11 cellular contexts compared by ENCODE assay signal in the genomic region with DNA sequence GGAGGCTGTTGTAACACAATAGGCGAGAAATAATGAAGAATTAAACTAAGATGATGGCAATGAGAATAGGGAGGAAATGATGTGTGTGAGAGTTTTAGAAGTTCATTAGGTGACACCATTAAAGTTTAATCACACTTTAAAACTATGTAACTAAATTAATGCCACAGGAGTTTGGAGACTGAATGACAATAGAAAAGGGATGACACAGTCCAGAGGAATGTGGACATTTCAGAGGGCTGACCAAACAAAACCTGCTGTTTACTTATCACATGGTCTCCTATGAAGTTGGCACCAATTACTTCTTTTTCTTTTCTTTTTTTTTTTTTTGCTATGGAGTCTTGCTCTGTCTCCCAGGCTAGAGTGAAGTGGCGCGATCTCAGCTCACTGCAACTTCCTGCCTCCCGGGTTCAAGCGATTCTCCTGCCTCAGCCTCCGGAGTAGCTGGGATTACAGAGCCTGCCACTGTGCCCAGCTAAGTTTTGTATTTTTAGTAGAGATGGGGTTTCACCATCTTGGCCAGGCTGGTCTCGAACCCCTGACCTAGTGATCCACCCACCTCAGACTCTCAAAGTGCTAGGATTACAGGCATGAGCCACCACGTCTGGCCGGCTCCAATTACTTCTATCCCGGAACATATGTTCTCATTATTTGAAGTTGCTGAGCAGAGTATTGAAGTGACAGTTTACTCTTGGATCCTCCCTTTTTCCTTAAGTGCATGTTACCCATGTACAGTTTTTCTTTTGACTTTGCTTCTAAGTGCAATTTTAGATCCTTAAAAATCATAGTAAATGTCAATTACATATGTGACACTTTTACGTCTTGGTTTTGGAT. TPM values are rescaled to one million over a fixed set of nuclear protein-coding genes. Genes with fewer than 3 reads are reported as not detected.
DNase-seq lines count a peak whose midpoint lies in the region; ATAC-seq, FAIRE-seq and TF ChIP-seq lines count a peak whose summit lies in the region.
"Had no signal": no experiment of that assay in that cellular context is flagged by ENCODE, and none has a peak within 500 bp of the region (broad histone marks: within the 10 kb centered on the region; RNA-seq: fewer than 3 reads in every experiment).

No MANE protein-coding gene starts in this region.

- H3K27me3 ChIP-seq in right lobe of liver = no peaks in the 10 kb centered on the region

- in situ Hi-C loops in astrocyte of the spinal cord (cut with HindIII; ENCODE audit: low sequenced_read_pairs) = no loop called here
- in situ Hi-C loops in KBM-7 (cut with MboI; ENCODE audit: low pct_unique_long_range_greater_than_20kb, low sequenced_read_pairs) = no loop called here

- POLR2A ChIA-PET in AG04449 (lab: Yijun Ruan, JAX) = no interaction called here

- peak; percentile 16 for DNase-seq in AG04449 (ENCODE audit: low read depth, low spot score)
- peak; percentile 52 for DNase-seq in HTR-8/SVneo (ENCODE audit: insufficient read length, low spot score)
- DNase-seq in astrocyte of the spinal cord (ENCODE audit: low read depth, low spot score) = peak; percentile 78
- DNase-seq in right lobe of liver = no peak
- DNase-seq in KBM-7 = no peak
- no peak for DNase-seq in Ammon's horn (ENCODE audit: low spot score)
- DNase-seq: activated CD4-positive, alpha-beta memory T cell treated with anti-CD3 and anti-CD28 coated beads, Interleukin-2, amount 10 ng/mL, durations not matched to agents 7 days and 5 days; CD4-positive, alpha-beta memory T cell; NCI-H748 treated with DMSO at 0.1 percent for 48 hours had no signal

- H3K4me1 Mint-ChIP-seq in stimulated activated memory B cell treated with anti-CD40 and anti-IgM and Interleukin-4, amounts not matched to agents 10 μg/mL and 1 μg/mL and 100 μg/mL, for 72 hours = peaks cover 59% of the 10 kb centered on the region

- TF ChIP-seq POLR2A in right lobe of liver (IDR thresholded peaks at IDR 0.05) = no peak

- H3K27me3 Mint-ChIP-seq in stimulated activated memory B cell treated with anti-CD40 and anti-IgM and Interleukin-4, amounts not matched to agents 10 μg/mL and 1 μg/mL and 100 μg/mL, for 72 hours = no peaks in the 10 kb centered on the region
- H3K27me3 Mint-ChIP-seq: activated CD4-positive, alpha-beta memory T cell treated with anti-CD3 and anti-CD28 coated beads, Interleukin-2, amount 10 ng/mL, durations not matched to agents 7 days and 5 days; CD4-positive, alpha-beta memory T cell had no signal

- H3K36me3 ChIP-seq in right lobe of liver = no peaks in the 10 kb centered on the region

- FAIRE-seq in HTR-8/SVneo (lab: Jason Lieb, UNC) = no peak

- no peaks in the 10 kb centered on the region for H3K9me3 Mint-ChIP-seq in stimulated activated memory B cell treated with anti-CD40 and anti-IgM and Interleukin-4, amounts not matched to agents 10 μg/mL and 1 μg/mL and 100 μg/mL, for 72 hours
- H3K9me3 Mint-ChIP-seq: activated CD4-positive, alpha-beta memory T cell treated with anti-CD3 and anti-CD28 coated beads, Interleukin-2, amount 10 ng/mL, durations not matched to agents 7 days and 5 days; CD4-positive, alpha-beta memory T cell had no signal

- TF ChIP-seq CTCF in AG04449 (IDR thresholded peaks at IDR 0.05; ENCODE audit: insufficient read depth, low read length, missing control alignments) = no peak
- no peak for TF ChIP-seq CTCF in astrocyte of the spinal cord (IDR thresholded peaks at IDR 0.05; ENCODE audit: low read depth, low read length)
- TF ChIP-seq CTCF in right lobe of liver (IDR thresholded peaks at IDR 0.05) = no peak

- H3K27ac ChIP-seq in right lobe of liver = no peak overlapping the region

- peak; percentile 16 to 52 (median 39) for ATAC-seq in right lobe of liver
- no peak for ATAC-seq in GM18870 (IDR thresholded peaks at IDR 0.05; ENCODE audit: unreplicated experiment)
- ATAC-seq in stimulated activated memory B cell treated with anti-CD40 and anti-IgM and Interleukin-4, amounts not matched to agents 10 μg/mL and 1 μg/mL and 100 μg/mL, for 72 hours = no peak

- H3K4me3 ChIP-seq in AG04449 (ENCODE audit: low read depth, low read length) (peak overlapping the region; percentile 12; the same call in 1 of the 2 replicates), astrocyte of the spinal cord (ENCODE audit: low read depth, low read length) (no peak overlapping the region), right lobe of liver (no peak overlapping the region)

- H3K36me3 Mint-ChIP-seq in stimulated activated memory B cell treated with anti-CD40 and anti-IgM and Interleukin-4, amounts not matched to agents 10 μg/mL and 1 μg/mL and 100 μg/mL, for 72 hours = peaks cover 20% of the 10 kb centered on the region

- intact Hi-C loops in right lobe of liver (cut with DNase I) = no loop called here

- H3K4me3 Mint-ChIP-seq in stimulated activated memory B cell treated with anti-CD40 and anti-IgM and Interleukin-4, amounts not matched to agents 10 μg/mL and 1 μg/mL and 100 μg/mL, for 72 hours = no peak overlapping the region
- H3K4me3 Mint-ChIP-seq: activated CD4-positive, alpha-beta memory T cell treated with anti-CD3 and anti-CD28 coated beads, Interleukin-2, amount 10 ng/mL, durations not matched to agents 7 days and 5 days had no signal

- WGBS in right lobe of liver (ENCODE audit: insufficient coverage, low coverage, low lambda C conversion rate, missing lambda C conversion rate) = 82% methylated on average over 5 of the region's 11 CpGs

- CTCF ChIA-PET in AG04449 (lab: Yijun Ruan, JAX) = interaction anchor here (0.6 to 1.1 kb wide), 2 partner anchors 19 to 934 kb away, joined by 3 read pairs; no protein-coding TSS in a partner anchor

- no peaks in the 10 kb centered on the region for H3K9me3 ChIP-seq in right lobe of liver

- no peak overlapping the region for H3K27ac Mint-ChIP-seq in stimulated activated memory B cell treated with anti-CD40 and anti-IgM and Interleukin-4, amounts not matched to agents 10 μg/mL and 1 μg/mL and 100 μg/mL, for 72 hours

- H3K4me1 ChIP-seq in right lobe of liver = peaks cover 0 to 67% (median 23%) of the 10 kb centered on the region in 4 donors

RNA-seq across cellular contexts. Expression of a gene that starts 4.3 kb away (rescaled TPM):
- total RNA-seq in right lobe of liver = 10 to 100 TPM; 21.7 to 31.8 (median 26.8) TPM

Comparison
In these comparisons a context has a peak if more than half of its experiments do, and no peak if none do; other contexts are left out.
1. DNase-seq: peak in AG04449 (single experiment), HTR-8/SVneo (single experiment) and astrocyte of the spinal cord (single experiment); none in right lobe of liver (0 of 3), KBM-7 (single experiment) and Ammon's horn (single experiment).
2. ATAC-seq: peak in right lobe of liver (4 of 4); none in GM18870 (single experiment) and stimulated activated memory B cell treated with anti-CD40 and anti-IgM and Interleukin-4, amounts not matched to agents 10 μg/mL and 1 μg/mL and 100 μg/mL, for 72 hours (single experiment).